ENCODE assay signal across 13 cellular contexts in the genomic region with DNA sequence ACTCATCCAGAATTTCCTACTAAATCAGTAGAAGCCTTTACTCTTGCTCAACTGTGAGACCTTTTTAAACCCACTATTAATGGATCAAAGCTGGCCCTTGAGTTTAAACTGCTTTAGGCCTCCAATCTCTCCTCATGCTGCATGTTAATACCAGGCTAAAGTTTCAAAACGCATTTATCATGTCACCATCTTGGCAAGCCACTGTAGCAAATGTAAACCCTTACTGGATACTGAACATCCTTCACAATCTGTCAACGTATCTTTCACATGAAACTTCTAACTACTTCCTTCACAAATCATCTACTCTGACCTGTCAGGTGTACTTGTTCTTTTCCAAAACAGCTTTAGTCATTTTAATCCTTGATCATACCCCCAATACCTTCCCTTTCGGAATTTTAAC. TPM values are rescaled to one million over a fixed set of nuclear protein-coding genes. Genes with fewer than 3 reads are reported as not detected.
DNase-seq lines count a peak whose midpoint lies in the region; ATAC-seq and TF ChIP-seq lines count a peak whose summit lies in the region.
"Had no signal": no experiment of that assay in that cellular context is flagged by ENCODE, and none has a peak within 500 bp of the region (broad histone marks: within the 10 kb centered on the region; RNA-seq: fewer than 3 reads in every experiment).

No MANE protein-coding gene starts in this region.

- no peaks in the 10 kb centered on the region for H4K20me1 ChIP-seq in H9 (ENCODE audit: control insufficient read depth, insufficient read depth, insufficient read length)

- no peak overlapping the region for H2BK20ac ChIP-seq in H9 (ENCODE audit: low read depth, low read length, poor library complexity, severe bottlenecking)

- peaks cover 2% of the 10 kb centered on the region for H3K9me3 Mint-ChIP-seq in CD4-positive, alpha-beta T cell
- no peaks in the 10 kb centered on the region; a peak in 1 of 5 replicates for H3K9me3 Mint-ChIP-seq in H9
- H3K9me3 Mint-ChIP-seq in T-helper 1 cell treated with Interleukin-12 subunit alpha and Interleukin-12 subunit beta and Interleukin-4 antibody, amounts not matched to agents 30 μg/mL and 1 μg/mL, for 36 hours, result no peaks in the 10 kb centered on the region

- H3K36me3 Mint-ChIP-seq in CD4-positive, alpha-beta T cell (ENCODE audit: low read depth), result peaks cover 78% of the 10 kb centered on the region
- H3K36me3 Mint-ChIP-seq in H9 (ENCODE audit: insufficient read depth in 1 of 3, low read depth in 3 of 3), result peaks cover 34 to 61% (median 56%) of the 10 kb centered on the region in 3 experiments; a peak in 6 of 7 replicates
- H3K36me3 Mint-ChIP-seq in T-helper 1 cell treated with Interleukin-12 subunit alpha and Interleukin-12 subunit beta and Interleukin-4 antibody, amounts not matched to agents 30 μg/mL and 1 μg/mL, for 36 hours (ENCODE audit: low read depth), result peaks cover 37% of the 10 kb centered on the region

- H2BK120ac ChIP-seq in H9 (ENCODE audit: low read depth, low read length, poor library complexity, severe bottlenecking), result no peak overlapping the region
- no peak overlapping the region for H2BK120ac ChIP-seq in mesendoderm (ENCODE audit: low read depth, low read length)

- H2BK5ac ChIP-seq in H9 (ENCODE audit: insufficient read length, low read length) (no peak overlapping the region), mesendoderm (ENCODE audit: low read length) (no peak overlapping the region)

- no peak overlapping the region for H3K27ac Mint-ChIP-seq in CD4-positive, alpha-beta T cell
- H3K27ac Mint-ChIP-seq in H9, result no peak overlapping the region
- no peak overlapping the region for H3K27ac Mint-ChIP-seq in T-helper 1 cell treated with Interleukin-12 subunit alpha and Interleukin-12 subunit beta and Interleukin-4 antibody, amounts not matched to agents 30 μg/mL and 1 μg/mL, for 36 hours

- CTCF ChIA-PET in CD4-positive, alpha-beta T cell (lab: Charles Lee), result no interaction called here

- H2BK12ac ChIP-seq in H9 (ENCODE audit: insufficient read length, low read depth, low read length), result no peak overlapping the region

- H3K9me3 ChIP-seq in CD4-positive, alpha-beta T cell (ENCODE audit: control insufficient read depth, low read length), result no peaks in the 10 kb centered on the region
- no peaks in the 10 kb centered on the region for H3K9me3 ChIP-seq in H9 (ENCODE audit: control insufficient read depth, low read depth, low read length)
- no peaks in the 10 kb centered on the region for H3K9me3 ChIP-seq in left ventricle myocardium inferior (replicated peaks)

- H3K4me3 ChIP-seq in mesendoderm (ENCODE audit: low read length), result no peak overlapping the region
- no peak overlapping the region for H3K4me3 ChIP-seq in left ventricle myocardium inferior

- H2AFZ ChIP-seq in H9 (ENCODE audit: low read length), result no peak overlapping the region

- intact Hi-C loops in CD4-positive, alpha-beta T cell (cut with DNase I, micrococcal nuclease), result no loop called here
- intact Hi-C loops in left ventricle myocardium inferior (cut with micrococcal nuclease), result no loop called here

- peaks cover 8% of the 10 kb centered on the region for H3K27me3 Mint-ChIP-seq in CD4-positive, alpha-beta T cell
- H3K27me3 Mint-ChIP-seq in H9 (ENCODE audit: low read depth), result peaks cover 2% of the 10 kb centered on the region; the same call in 1 of the 2 replicates
- H3K27me3 Mint-ChIP-seq in T-helper 1 cell treated with Interleukin-12 subunit alpha and Interleukin-12 subunit beta and Interleukin-4 antibody, amounts not matched to agents 30 μg/mL and 1 μg/mL, for 36 hours (ENCODE audit: low read depth), result peaks cover 4% of the 10 kb centered on the region

- H3K23me2 ChIP-seq in H9 (ENCODE audit: insufficient read length, low read depth, low read length, poor library complexity, severe bottlenecking), result peaks cover 10% of the 10 kb centered on the region

- H3K27ac ChIP-seq in CD4-positive, alpha-beta T cell (ENCODE audit: low read depth, low read length), result no peak overlapping the region
- H3K27ac ChIP-seq in H9 (ENCODE audit: insufficient read length, low read depth, low read length), result no peak overlapping the region
- no peak overlapping the region for H3K27ac ChIP-seq in mesendoderm (ENCODE audit: low read depth, low read length)
- no peak overlapping the region for H3K27ac ChIP-seq in left ventricle myocardium inferior (replicated peaks)

- H3K23ac ChIP-seq in H9 (ENCODE audit: insufficient read length, low read depth, low read length), result no peak overlapping the region
- H3K23ac ChIP-seq in mesendoderm (ENCODE audit: low read length), result no peak overlapping the region

- H4K5ac ChIP-seq in H9 (ENCODE audit: insufficient read length, low read depth, low read length) (no peak overlapping the region), mesendoderm (ENCODE audit: low read length) (no peak overlapping the region)

- no peak overlapping the region for H3K9ac ChIP-seq in H9 (ENCODE audit: extremely low read depth, insufficient read length, low read length)
- peak overlapping the region; percentile 42 for H3K9ac ChIP-seq in mesendoderm (ENCODE audit: low read length)

- H3K4me1 ChIP-seq in H9 (ENCODE audit: insufficient read depth, low read length) (no peaks in the 10 kb centered on the region; the same call in 1 of the 2 replicates), mesendoderm (ENCODE audit: control insufficient read depth, low read depth, low read length) (peaks cover 2% of the 10 kb centered on the region), left ventricle myocardium inferior (peaks cover 63% of the 10 kb centered on the region)

- ATAC-seq in CD4-positive, alpha-beta T cell (ENCODE audit: poor library complexity), result no peak
- no peak for ATAC-seq in activated CD4-positive, CD25-positive, alpha-beta regulatory T cell treated with anti-CD3 and anti-CD28 coated beads, Interleukin-2, amount 50 U/mL, for 24 hours

- H3K14ac ChIP-seq in H9 (ENCODE audit: insufficient read depth, low read length), result no peak overlapping the region

- H3K56ac ChIP-seq in H9 (ENCODE audit: insufficient read length, low read depth, low read length) (no peak overlapping the region), mesendoderm (ENCODE audit: low read length) (no peak overlapping the region)

- H3K4me2 ChIP-seq in H9 (ENCODE audit: insufficient read depth, insufficient read length, low read length) (no peak overlapping the region), mesendoderm (ENCODE audit: low read length) (peak overlapping the region; percentile 31)

- no peak overlapping the region for H3T11ph ChIP-seq in H9 (ENCODE audit: low read length)

- H3K36me3 ChIP-seq in mesendoderm (ENCODE audit: control insufficient read depth, insufficient read depth, low read length) (peaks cover 4% of the 10 kb centered on the region), left ventricle myocardium inferior (peaks cover 17% of the 10 kb centered on the region)

- H3K4ac ChIP-seq in H9 (ENCODE audit: low read depth, low read length), result no peak overlapping the region
- H3K4ac ChIP-seq in mesendoderm (ENCODE audit: low read depth, low read length), result no peak overlapping the region

- H2AK5ac ChIP-seq in H9 (ENCODE audit: insufficient read length, low read length) (no peak overlapping the region), mesendoderm (ENCODE audit: low read length) (no peak overlapping the region)

- H3K79me2 ChIP-seq in H9 (ENCODE audit: insufficient read depth, low read length) (peaks cover 39% of the 10 kb centered on the region), mesendoderm (ENCODE audit: control insufficient read depth, insufficient read depth, low read length) (peaks cover 58% of the 10 kb centered on the region)

- no CpG with 5 or more reads among the region's 3 CpGs for WGBS in H9 (ENCODE audit: extremely low coverage, insufficient read length, low lambda C conversion rate)
- no CpG with 5 or more reads among the region's 3 CpGs for WGBS in mesendoderm (ENCODE audit: extremely low coverage, insufficient coverage, low lambda C conversion rate)

- no peak overlapping the region for H4K8ac ChIP-seq in H9 (replicated peaks; ENCODE audit: insufficient read length, low read depth, low read length)
- no peak overlapping the region for H4K8ac ChIP-seq in mesendoderm (ENCODE audit: low read depth, low read length)

- H3K18ac ChIP-seq in H9 (ENCODE audit: insufficient read length, low read depth, low read length) (no peak overlapping the region), mesendoderm (ENCODE audit: low read length) (no peak overlapping the region)

- POLR2A ChIA-PET in CD4-positive, alpha-beta T cell (lab: Charles Lee), result no interaction called here

- peak overlapping the region; percentile 97 for H3K4me3 Mint-ChIP-seq in CD4-positive, alpha-beta T cell
- peak overlapping the region; percentile 4 to 99; a peak in 2 of 5 replicates for H3K4me3 Mint-ChIP-seq in H9
- H3K4me3 Mint-ChIP-seq in T-helper 1 cell treated with Interleukin-12 subunit alpha and Interleukin-12 subunit beta and Interleukin-4 antibody, amounts not matched to agents 30 μg/mL and 1 μg/mL, for 36 hours, result peak overlapping the region; percentile 0

- peaks cover 10% of the 10 kb centered on the region for H3K79me1 ChIP-seq in H9 (ENCODE audit: insufficient read depth, low read depth, low read length, poor library complexity, severe bottlenecking)
- peaks cover 14% of the 10 kb centered on the region for H3K79me1 ChIP-seq in mesendoderm (ENCODE audit: low read length)

- no peak for TF ChIP-seq CTCF in CD4-positive, alpha-beta T cell (IDR thresholded peaks at IDR 0.05)
- TF ChIP-seq CTCF in H9 (conservative IDR thresholded peaks at IDR 0.05) (no peak), left ventricle myocardium inferior (IDR thresholded peaks at IDR 0.05; ENCODE audit: borderline replicate concordance) (no peak)

- DNase-seq in CD4-positive, alpha-beta T cell, result no peak
- DNase-seq in H9 (no peak), mesendoderm (no peak), NCI-H1694 treated with DMSO at 0.1 percent for 48 hours (lab: John Stamatoyannopoulos, UW) (no peak), left ventricle myocardium inferior (no peak), HCEC 1CT (no peak)
- DNase-seq: activated CD8-positive, alpha-beta memory T cell treated with anti-CD3 and anti-CD28 coated beads, Interleukin-2, amount 50 U/mL, for 4 hours; central memory CD4-positive, alpha-beta T cell; DMS153; NCI-H1092 treated with DMSO at 0.1 percent for 48 hours; NK-92 treated with Interleukin-12 subunit alpha and Interleukin-12 subunit beta, amount 100 ng/mL, for 24 hours had no signal

- peaks cover 88% of the 10 kb centered on the region for H3K4me1 Mint-ChIP-seq in CD4-positive, alpha-beta T cell (ENCODE audit: low read depth)
- peaks cover 25 to 31% of the 10 kb centered on the region in 2 experiments for H3K4me1 Mint-ChIP-seq in H9
- peaks cover 55% of the 10 kb centered on the region for H3K4me1 Mint-ChIP-seq in T-helper 1 cell treated with Interleukin-12 subunit alpha and Interleukin-12 subunit beta and Interleukin-4 antibody, amounts not matched to agents 30 μg/mL and 1 μg/mL, for 36 hours (ENCODE audit: low read depth)

- H4K91ac ChIP-seq in H9 (ENCODE audit: insufficient read length, low read depth, low read length), result no peak overlapping the region

- H2BK15ac ChIP-seq in H9 (ENCODE audit: low read depth, low read length) (no peak overlapping the region), mesendoderm (replicated peaks; ENCODE audit: low read depth) (no peak overlapping the region)

- no peaks in the 10 kb centered on the region for H3K27me3 ChIP-seq in CD4-positive, alpha-beta T cell (ENCODE audit: control insufficient read depth, insufficient read depth, low read length)
- H3K27me3 ChIP-seq in H9 (ENCODE audit: insufficient read depth, low read length) (no peaks in the 10 kb centered on the region), mesendoderm (ENCODE audit: insufficient read depth, low read length, poor library complexity) (no peaks in the 10 kb centered on the region), left ventricle myocardium inferior (ENCODE audit: low read depth) (no peaks in the 10 kb centered on the region)

RNA-seq across cellular contexts. Expression of a gene that starts 3.0 kb away (rescaled TPM):
- total RNA-seq in CD4-positive, alpha-beta T cell, result 10 to 100 TPM; 48.7 to 51.5 TPM
- total RNA-seq in H9 (2021) (63.6 and 65.3 TPM in 2 replicates), left ventricle myocardium inferior (10.7 TPM)
- polyA plus RNA-seq in mesendoderm (2013, experiment 1 of 2), result 37.8 TPM
- 38.3 TPM for polyA plus RNA-seq in mesendoderm (2013, experiment 2 of 2)

RNA-seq across cellular contexts. Expression of a gene that starts 40.7 kb away (rescaled TPM):
- total RNA-seq in CD4-positive, alpha-beta T cell, result 10 to 100 TPM; 14.3 to 15.6 TPM
- total RNA-seq in H9 (2021) (7.1 and 7.5 TPM in 2 replicates), left ventricle myocardium inferior (12.3 TPM)
- 2.8 TPM for polyA plus RNA-seq in mesendoderm (2013, experiment 1 of 2)
- 3.4 TPM for polyA plus RNA-seq in mesendoderm (2013, experiment 2 of 2)

Comparison
In these comparisons a context has a peak if more than half of its experiments do, and no peak if none do; other contexts are left out.
1. H3K4me3 Mint-ChIP-seq: peak in every context shown above with its lines; median percentile 97 in CD4-positive, alpha-beta T cell; 52 in H9; 0 in T-helper 1 cell treated with Interleukin-12 subunit alpha and Interleukin-12 subunit beta and Interleukin-4 antibody, amounts not matched to agents 30 μg/mL and 1 μg/mL, for 36 hours.